In the genomic region with DNA sequence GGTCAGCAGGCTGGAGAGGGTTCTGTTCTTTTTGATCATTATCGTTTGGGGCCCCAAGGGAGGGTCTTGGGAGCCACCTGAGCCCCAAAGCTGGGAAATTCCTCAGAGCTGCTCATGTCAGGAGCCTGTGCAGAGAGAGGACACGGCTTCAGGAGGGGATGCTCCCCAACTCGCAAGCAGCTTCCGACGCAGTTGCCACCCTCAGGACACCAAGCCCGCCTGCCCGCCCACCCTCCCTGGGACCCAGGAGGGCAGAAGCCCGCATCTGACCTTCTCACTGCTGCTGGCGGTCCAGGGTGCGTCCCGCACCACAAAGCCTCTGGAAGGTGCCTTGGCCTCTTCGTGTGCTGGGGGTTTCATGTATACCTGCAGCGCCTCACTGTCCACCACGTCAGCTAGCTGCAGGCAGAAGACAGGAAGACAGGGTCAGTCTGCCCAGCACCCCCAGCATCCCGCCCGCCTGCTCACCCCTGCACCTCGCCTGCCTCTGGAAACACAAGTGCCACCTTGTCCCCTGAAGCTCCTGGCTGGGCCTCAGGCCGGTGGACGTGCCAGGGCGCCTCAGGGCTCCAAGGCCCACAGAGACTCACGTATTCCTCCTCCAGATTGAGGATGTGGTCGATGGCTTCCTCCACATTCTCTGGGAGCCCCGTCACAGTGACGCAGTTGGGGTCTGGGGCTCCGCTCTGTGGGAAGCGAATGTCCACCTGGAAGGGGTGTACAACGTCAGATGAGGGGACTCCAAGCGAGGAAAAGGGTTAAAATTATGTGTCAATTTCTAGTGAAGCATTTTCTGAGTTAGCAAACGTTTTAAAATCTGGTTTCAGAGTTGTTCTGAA, we compare ENCODE assay signal across 14 cellular contexts. TPM values are rescaled to one million over a fixed set of nuclear protein-coding genes. Genes with fewer than 3 reads are reported as not detected.
DNase-seq lines count a peak whose midpoint lies in the region; ATAC-seq, FAIRE-seq and TF ChIP-seq lines count a peak whose summit lies in the region.
"Had no signal": no experiment of that assay in that cellular context is flagged by ENCODE, and none has a peak within 500 bp of the region (broad histone marks: within the 10 kb centered on the region; RNA-seq: fewer than 3 reads in every experiment).

No MANE protein-coding gene starts in this region.

- H3K27me3 ChIP-seq in upper lobe of right lung: no peaks in the 10 kb centered on the region

- H3K4me3 Mint-ChIP-seq in dendritic cell treated with granulocyte-macrophage colony-stimulating factor and Interleukin-4, amounts not matched to agents 40 ng/mL and 50 ng/mL, for 4 days: no peak overlapping the region

- H3K27ac ChIP-seq in kidney (ENCODE audit: low read depth in 2 of 2, low read length in 2 of 2) (no peak overlapping the region), upper lobe of right lung (no peak overlapping the region)

- ATAC-seq in Right ventricle myocardium inferior (no peak), upper lobe of right lung (no peak)

- H3K9me3 Mint-ChIP-seq in dendritic cell treated with granulocyte-macrophage colony-stimulating factor and Interleukin-4, amounts not matched to agents 40 ng/mL and 50 ng/mL, for 4 days: no peaks in the 10 kb centered on the region

- no peak for TF ChIP-seq CTCF in kidney (IDR thresholded peaks at IDR 0.05; ENCODE audit: borderline replicate concordance, extremely low read depth, insufficient read depth)
- no peak for TF ChIP-seq CTCF in upper lobe of right lung (IDR thresholded peaks at IDR 0.05)

- H3K9me3 ChIP-seq in kidney (ENCODE audit: control insufficient read depth in 1 of 2, low read length in 2 of 2): no peaks in the 10 kb centered on the region
- H3K9me3 ChIP-seq in upper lobe of right lung: no peaks in the 10 kb centered on the region

- DNase-seq in Right ventricle myocardium inferior (ENCODE audit: missing footprints) (peak; percentile 40), cardiac septum (ENCODE audit: low spot score) (no peak), kidney (peak; percentile 65), upper lobe of right lung (peak; percentile 52), T-helper 1 cell (no peak), epidermal melanocyte (ENCODE audit: insufficient read length, low spot score) (no peak)
- DNase-seq in stimulated activated CD8-positive, alpha-beta memory T cell treated with anti-CD3 and anti-CD28 coated beads, Interleukin-4, amount 100 ng/mL, for 48 hours: no peak
- DNase-seq: DMS153; EL; NCI-H146; NCI-H345; NCI-H526 treated with DMSO at 0.1 percent for 48 hours; NK-92 treated with Interleukin-12 subunit alpha and Interleukin-12 subunit beta, amount 100 ng/mL, for 24 hours had no signal

- H3K4me1 ChIP-seq in kidney (ENCODE audit: control insufficient read depth in 1 of 2, insufficient read depth in 1 of 2, low read depth in 1 of 2, low read length in 2 of 2): no peaks in the 10 kb centered on the region
- H3K4me1 ChIP-seq in upper lobe of right lung: no peaks in the 10 kb centered on the region

- peaks cover 16% of the 10 kb centered on the region for H3K4me1 Mint-ChIP-seq in dendritic cell treated with granulocyte-macrophage colony-stimulating factor and Interleukin-4, amounts not matched to agents 40 ng/mL and 50 ng/mL, for 4 days (ENCODE audit: low read depth)

- H3K27ac Mint-ChIP-seq in dendritic cell treated with granulocyte-macrophage colony-stimulating factor and Interleukin-4, amounts not matched to agents 40 ng/mL and 50 ng/mL, for 4 days: peak overlapping the region; percentile 33

- H3K4me3 ChIP-seq in kidney (ENCODE audit: low read length in 2 of 2): no peak overlapping the region
- H3K4me3 ChIP-seq in upper lobe of right lung: no peak overlapping the region

- no peaks in the 10 kb centered on the region for H3K27me3 Mint-ChIP-seq in dendritic cell treated with granulocyte-macrophage colony-stimulating factor and Interleukin-4, amounts not matched to agents 40 ng/mL and 50 ng/mL, for 4 days

- FAIRE-seq in kidney (lab: Jason Lieb, UNC): no peak

- H3K36me3 Mint-ChIP-seq in dendritic cell treated with granulocyte-macrophage colony-stimulating factor and Interleukin-4, amounts not matched to agents 40 ng/mL and 50 ng/mL, for 4 days (ENCODE audit: low read depth): peaks cover 100% of the 10 kb centered on the region

- intact Hi-C loops in Right ventricle myocardium inferior (cut with DNase I): no loop called here
- intact Hi-C loops in cardiac septum (cut with DNase I): no loop called here
- intact Hi-C loops in dendritic cell treated with granulocyte-macrophage colony-stimulating factor and Interleukin-4, amounts not matched to agents 40 ng/mL and 50 ng/mL, for 4 days (cut with micrococcal nuclease): no loop called here
- intact Hi-C loops in kidney (cut with DNase I): no loop called here
- intact Hi-C loops in upper lobe of right lung (cut with DNase I): no loop called here

- H3K36me3 ChIP-seq in kidney (ENCODE audit: control insufficient read depth in 1 of 2, insufficient read depth in 2 of 2, low read length in 2 of 2) (peaks cover 59 to 66% of the 10 kb centered on the region in 2 donors), upper lobe of right lung (peaks cover 92% of the 10 kb centered on the region)

- H3K9ac ChIP-seq in kidney (ENCODE audit: low read length in 2 of 2): no peak overlapping the region

RNA-seq across cellular contexts. Expression of gene ANO7, which starts 41.3 kb away (rescaled TPM):
- total RNA-seq in Right ventricle myocardium inferior: 0.81 TPM
- total RNA-seq in cardiac septum: 3.4 TPM
- 1.9 TPM for total RNA-seq in kidney
- polyA plus RNA-seq in kidney (ENCODE audit: insufficient read depth, low read depth, low replicate concordance): 1.1 TPM
- total RNA-seq in upper lobe of right lung: 2.1 TPM

Comparison
In these comparisons a context has a peak if more than half of its experiments do, and no peak if none do; other contexts are left out.
1. DNase-seq: peak in Right ventricle myocardium inferior (single experiment), kidney (single experiment) and upper lobe of right lung (single experiment); none in cardiac septum (single experiment), stimulated activated CD8-positive, alpha-beta memory T cell treated with anti-CD3 and anti-CD28 coated beads, Interleukin-4, amount 100 ng/mL, for 48 hours (single experiment), T-helper 1 cell (0 of 5) and epidermal melanocyte (single experiment).